ENCODE assay signal across 22 cellular contexts in the genomic region with DNA sequence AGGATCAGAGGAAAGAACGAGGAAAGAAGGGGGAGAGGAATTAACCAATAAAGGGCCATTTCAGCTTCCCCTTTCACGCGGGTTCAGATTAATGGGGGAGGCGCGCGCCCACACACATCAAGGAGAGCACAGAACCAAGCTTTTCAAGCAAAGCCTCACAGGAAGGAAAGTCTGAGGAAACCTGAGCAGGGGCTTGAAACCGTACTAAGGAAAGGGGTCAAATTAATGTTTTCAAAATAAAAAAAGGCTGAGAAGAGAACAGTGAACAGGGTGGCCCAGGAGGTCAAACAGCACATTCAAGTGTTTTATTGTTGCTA.
DNase-seq lines count a peak whose midpoint lies in the region; ATAC-seq, FAIRE-seq and TF ChIP-seq lines count a peak whose summit lies in the region.
"Had no signal": no experiment of that assay in that cellular context is flagged by ENCODE, and none has a peak within 500 bp of the region (broad histone marks: within the 10 kb centered on the region; RNA-seq: fewer than 3 reads in every experiment).

No MANE protein-coding gene starts in this region.

- H3K27me3 Mint-ChIP-seq in nephron (ENCODE audit: low read depth) (peaks cover 20% of the 10 kb centered on the region), T-helper 17 cell (no peaks in the 10 kb centered on the region)

- H3K9me3 Mint-ChIP-seq in nephron = no peaks in the 10 kb centered on the region
- H3K9me3 Mint-ChIP-seq: CD8-positive, alpha-beta T cell; HFFc6 had no signal

- H3K9me3 ChIP-seq in BLaER1 (0 out of 2 replicates have a peak, but pooled peaks cover 4% of the 10 kb centered on the region), SJCRH30 (replicated peaks) (no peaks in the 10 kb centered on the region), heart right ventricle (peaks cover 0 to 4% (median 0%) of the 10 kb centered on the region in 11 donors), T-helper 17 cell (ENCODE audit: control insufficient read depth, low read length, poor library complexity, severe bottlenecking) (no peaks in the 10 kb centered on the region)

- H3K4me3 ChIP-seq in BLaER1 (no peak overlapping the region), SJCRH30 (peak overlapping the region; percentile 52), heart right ventricle (no peak overlapping the region)

- H3K36me3 ChIP-seq in BLaER1 = no peaks in the 10 kb centered on the region
- H3K36me3 ChIP-seq in SJCRH30 = no peaks in the 10 kb centered on the region
- no peaks in the 10 kb centered on the region for H3K36me3 ChIP-seq in heart right ventricle

- WGBS in heart right ventricle, 2 donors = 61 to 69% methylated on average over 7 of the region's 7 CpGs

- H4K20me1 ChIP-seq in BLaER1 = no peaks in the 10 kb centered on the region

- FAIRE-seq in HTR-8/SVneo (lab: Jason Lieb, UNC) = no peak
- FAIRE-seq: D721Med, G401.6, GM12891, H1 had no signal

- 0 out of 2 replicates have a peak overlapping the region, but pooled peaks have one; percentile 8 for H3K4me2 ChIP-seq in BLaER1

- H3K4me1 Mint-ChIP-seq in nephron = peaks cover 39% of the 10 kb centered on the region
- H3K4me1 Mint-ChIP-seq in T-helper 17 cell = no peaks in the 10 kb centered on the region
- H3K4me1 Mint-ChIP-seq: B cell, CD14-positive monocyte had no signal

- H3K4me1 ChIP-seq in BLaER1 = peaks cover 16% of the 10 kb centered on the region; the same call in 1 of the 2 replicates
- peaks cover 17% of the 10 kb centered on the region for H3K4me1 ChIP-seq in SJCRH30
- H3K4me1 ChIP-seq in heart right ventricle = no peaks in the 10 kb centered on the region

- intact Hi-C loops in heart right ventricle (cut with DNase I) = no loop called here

- H3K27ac ChIP-seq in BLaER1 (no peak overlapping the region), SJCRH30 (peak overlapping the region; percentile 76), heart right ventricle (no peak overlapping the region)

- no peak for TF ChIP-seq CTCF in nephron (IDR thresholded peaks at IDR 0.05; ENCODE audit: unreplicated experiment in 3 of 3)
- no peak for TF ChIP-seq CTCF in heart right ventricle (IDR thresholded peaks at IDR 0.05)

- H3K4me3 Mint-ChIP-seq in nephron = peak overlapping the region; percentile 7 to 50 (median 46)
- no peak overlapping the region for H3K4me3 Mint-ChIP-seq in T-helper 17 cell
- H3K4me3 Mint-ChIP-seq: B cell; CD14-positive monocyte; CD8-positive, alpha-beta T cell; HFFc6 had no signal

- DNase-seq in SJCRH30 (peak; percentile 30 to 62), putamen (ENCODE audit: low spot score) (peak; percentile 45), heart right ventricle (no peak), HTR-8/SVneo (ENCODE audit: insufficient read length, low spot score) (no peak), GOT3 (lab: John Stamatoyannopoulos, UW) (no peak), T-helper 17 cell (no peak)
- DNase-seq: ACHN; CD8-positive, alpha-beta T cell; COR-L47; DMS153; DMS79 treated with DMSO at 0.1 percent for 48 hours; EL; HCEC 1CT; HFFc6 had no signal

- no peaks in the 10 kb centered on the region for H3K36me3 Mint-ChIP-seq in nephron (ENCODE audit: low read depth)
- no peaks in the 10 kb centered on the region for H3K36me3 Mint-ChIP-seq in T-helper 17 cell (ENCODE audit: low read depth)
- H3K36me3 Mint-ChIP-seq: CD14-positive monocyte; CD8-positive, alpha-beta T cell had no signal

- ATAC-seq in heart right ventricle = no peak
- ATAC-seq in T-helper 17 cell = no peak
- ATAC-seq: CD8-positive, alpha-beta T cell had no signal

- H3K27me3 ChIP-seq in BLaER1 (no peaks in the 10 kb centered on the region), SJCRH30 (no peaks in the 10 kb centered on the region), heart right ventricle (peaks cover 0 to 6% (median 0%) of the 10 kb centered on the region in 7 donors)

- H3K27ac Mint-ChIP-seq in nephron (peak overlapping the region; percentile 50 to 88 (median 68)), T-helper 17 cell (no peak overlapping the region)
- H3K27ac Mint-ChIP-seq: B cell; CD8-positive, alpha-beta T cell; HFFc6 had no signal

- H3K9ac ChIP-seq in BLaER1 = no peak overlapping the region

Comparison
In these comparisons a context has a peak if more than half of its experiments do, and no peak if none do; other contexts are left out.
1. DNase-seq: peak in SJCRH30 (2 of 2) and putamen (single experiment); none in heart right ventricle (0 of 2), HTR-8/SVneo (single experiment), GOT3 (single experiment) and T-helper 17 cell (0 of 3).